Comparison of ENCODE assay signal across 34 cellular contexts in genomic region chr5:51625224-51625968, GRCh38.
"Had no signal": no experiment of that assay in that cellular context is flagged by ENCODE, and none has a peak within 500 bp of the region (broad histone marks: within the 10 kb centered on the region; RNA-seq: fewer than 3 reads in every experiment).

No MANE protein-coding gene starts in this region.

- H3K4me3 ChIP-seq: MG63 had no signal

- H3K4me2 ChIP-seq: KMS-11 had no signal

- DNase-seq: Karpas-422, Kasumi-1, MG63, MM.1S, MV-4-11, NCI-H1048, NCI-H1092, NCI-H1092 treated with DMSO at 0.1 percent for 48 hours, NCI-H1105, NCI-H1105 treated with DMSO at 0.1 percent for 48 hours, NCI-H1417, NCI-H1417 treated with DMSO at 0.1 percent for 48 hours, NCI-H1436, NCI-H1436 treated with DMSO at 0.1 percent for 48 hours, NCI-H146, NCI-H1694, NCI-H1694 treated with DMSO at 0.1 percent for 48 hours, NCI-H187, NCI-H187 treated with DMSO at 0.1 percent for 48 hours, NCI-H1930, NCI-H2029, NCI-H2029 treated with DMSO at 0.1 percent for 48 hours, NCI-H2081, NCI-H2081 treated with DMSO at 0.1 percent for 48 hours, NCI-H2107, NCI-H2171, NCI-H2171 treated with DMSO at 0.1 percent for 48 hours, NCI-H2227 treated with DMSO at 0.1 percent for 48 hours, NCI-H226, NCI-H345, NCI-H446, NCI-H446 treated with DMSO at 0.1 percent for 48 hours, NCI-H510A had no signal

- H3K27ac ChIP-seq: KMS-11 had no signal

- H3K9ac ChIP-seq: KMS-11 had no signal

- H3K27me3 ChIP-seq: MG63 had no signal

- H3K36me3 ChIP-seq: MG63 had no signal

- H3K9me3 ChIP-seq: MG63 had no signal
